29 cellular contexts compared by ENCODE assay signal in genomic region chr5:85453026-85453349, GRCh38.
DNase-seq lines count a peak whose midpoint lies in the region; ATAC-seq, FAIRE-seq and TF ChIP-seq lines count a peak whose summit lies in the region.
"Had no signal": no experiment of that assay in that cellular context is flagged by ENCODE, and none has a peak within 500 bp of the region (broad histone marks: within the 10 kb centered on the region; RNA-seq: fewer than 3 reads in every experiment).

No MANE protein-coding gene starts in this region.

- peak; percentile 37 for DNase-seq in DMS53 (lab: John Stamatoyannopoulos, UW)
- no peak for DNase-seq in DMS53 treated with DMSO at 0.1 percent for 48 hours (lab: John Stamatoyannopoulos, UW; ENCODE audit: unreplicated experiment)
- DNase-seq in M059J (ENCODE audit: low read depth) = peak; percentile 52
- DNase-seq in GM12878 (ENCODE audit: low read depth, low spot score) = no peak
- no peak for DNase-seq in sciatic nerve (ENCODE audit: low spot score)
- no peak for DNase-seq in upper lobe of left lung
- no peak for DNase-seq in activated naive CD4-positive, alpha-beta T cell treated with anti-CD3 and anti-CD28 coated beads, Interleukin-2, amount 10 ng/mL, durations not matched to agents 7 days and 5 days
- DNase-seq: activated CD4-positive, alpha-beta T cell treated with anti-CD3 and anti-CD28 coated beads, Interleukin-2, amount 10 ng/mL, durations not matched to agents 24 days and 14 days; activated naive CD4-positive, alpha-beta T cell treated with anti-CD3 and anti-CD28 coated beads for 36 hours; CD8-positive, alpha-beta memory T cell; colonic mucosa; esophagus squamous epithelium; gastrocnemius medialis; GDM1; HCEC 1CT; hypothalamus; NCI-H187; NCI-H2171 treated with DMSO at 0.1 percent for 48 hours; NCI-H526; pancreas; SK-N-SH; stomach had no signal

- no peak overlapping the region for H3K4me3 ChIP-seq in GM12878
- no peak overlapping the region for H3K4me3 ChIP-seq in upper lobe of left lung
- H3K4me3 ChIP-seq: colonic mucosa, esophagus squamous epithelium, gastrocnemius medialis, pancreas, stomach, tibial nerve had no signal

- H3K79me2 ChIP-seq in GM12878 (ENCODE audit: control insufficient read depth, insufficient read depth, low read length) = no peaks in the 10 kb centered on the region

- TF ChIP-seq POLR2A in GM12878 (IDR thresholded peaks at IDR 0.05; ENCODE audit: low read depth, low read length) (no peak), upper lobe of left lung (IDR thresholded peaks at IDR 0.05) (no peak)

- no peak for FAIRE-seq in GM12878 (lab: Jason Lieb, UNC)
- FAIRE-seq: GM18507, pancreas had no signal

- H3K4me3 Mint-ChIP-seq in activated naive CD4-positive, alpha-beta T cell treated with anti-CD3 and anti-CD28 coated beads, Interleukin-2, amount 10 ng/mL, durations not matched to agents 7 days and 5 days = no peak overlapping the region
- H3K4me3 Mint-ChIP-seq: activated CD4-positive, alpha-beta T cell treated with anti-CD3 and anti-CD28 coated beads, Interleukin-2, amount 10 ng/mL, durations not matched to agents 24 days and 14 days; activated naive CD4-positive, alpha-beta T cell treated with anti-CD3 and anti-CD28 coated beads for 36 hours; CD8-positive, alpha-beta memory T cell; natural killer cell treated with Interleukin-12 subunit alpha and Interleukin-12 subunit beta and Interleukin-15 and Interleukin-18, amount 100 ng/mL, for 72 hours had no signal

- SMC1A ChIA-PET in GM12878 (lab: Charles Lee; ENCODE audit: uncharacterized antibody, unreplicated experiment) = interaction anchor here (0.8 to 1.3 kb wide), 2 partner anchors 96 to 717 kb away, joined by 3 read pairs; no protein-coding TSS in a partner anchor

- CTCF ChIA-PET in GM12878 (lab: Yijun Ruan, JAX) = interaction anchor here (0.5 to 0.8 kb wide), 2 partner anchors 86 to 265 kb away, joined by 3 read pairs; no protein-coding TSS in a partner anchor
- CTCF ChIA-PET in activated naive CD4-positive, alpha-beta T cell treated with anti-CD3 and anti-CD28 coated beads, Interleukin-2, amount 10 ng/mL, durations not matched to agents 7 days and 5 days (lab: Charles Lee) = interaction anchor here (0.9 kb wide), 1 partner anchor 394 kb away, joined by 3 read pairs; no protein-coding TSS in a partner anchor

- no TSS peak for BruUV-seq in GM12878 (replicated peaks; lab: Mats Ljungman, UMichigan)

- in situ Hi-C loops in GM12878 (cut with MboI) = no loop called here

- RAD21 ChIA-PET in GM12878 (lab: Charles Lee; ENCODE audit: unreplicated experiment) = no interaction called here

- TF ChIP-seq CTCF in GM12878 (IDR thresholded peaks at IDR 0.05 in 2 of 3, conservative IDR thresholded peaks at IDR 0.05 in 1 of 3; ENCODE audit: control insufficient read depth in 2 of 3, extremely low read depth in 1 of 3, insufficient read depth in 1 of 3, low read depth in 3 of 3, low read length in 3 of 3) (no peak), upper lobe of left lung (IDR thresholded peaks at IDR 0.05) (no peak)

- TF ChIP-seq RAD21 in GM12878 (IDR thresholded peaks at IDR 0.05; ENCODE audit: insufficient read depth, low read depth, low read length) = no peak

- H3K4me1 ChIP-seq in GM12878 (ENCODE audit: control insufficient read depth, insufficient read depth, low read length) = no peaks in the 10 kb centered on the region
- H3K4me1 ChIP-seq in upper lobe of left lung = no peaks in the 10 kb centered on the region
- H3K4me1 ChIP-seq: colonic mucosa, esophagus squamous epithelium, gastrocnemius medialis, pancreas, stomach, tibial nerve had no signal

- H3K9me3 ChIP-seq in GM12878 (replicated peaks; ENCODE audit: control insufficient read depth, insufficient read depth, low read length) (no peaks in the 10 kb centered on the region), upper lobe of left lung (no peaks in the 10 kb centered on the region)
- H3K9me3 ChIP-seq: colonic mucosa, esophagus squamous epithelium, gastrocnemius medialis, pancreas, SK-N-SH, stomach, tibial nerve had no signal

- H3K36me3 ChIP-seq in GM12878 (ENCODE audit: control insufficient read depth in 2 of 2, insufficient read depth in 2 of 2, low read length in 1 of 2) = no peaks in the 10 kb centered on the region
- H3K36me3 ChIP-seq in upper lobe of left lung = no peaks in the 10 kb centered on the region
- H3K36me3 ChIP-seq: colonic mucosa, esophagus squamous epithelium, gastrocnemius medialis, pancreas, stomach, tibial nerve had no signal

- H3K36me3 Mint-ChIP-seq in activated naive CD4-positive, alpha-beta T cell treated with anti-CD3 and anti-CD28 coated beads, Interleukin-2, amount 10 ng/mL, durations not matched to agents 7 days and 5 days = no peaks in the 10 kb centered on the region
- H3K36me3 Mint-ChIP-seq: CD8-positive, alpha-beta memory T cell had no signal

- no peaks in the 10 kb centered on the region for H3K4me1 Mint-ChIP-seq in activated naive CD4-positive, alpha-beta T cell treated with anti-CD3 and anti-CD28 coated beads, Interleukin-2, amount 10 ng/mL, durations not matched to agents 7 days and 5 days
- H3K4me1 Mint-ChIP-seq: activated CD4-positive, alpha-beta T cell treated with anti-CD3 and anti-CD28 coated beads, Interleukin-2, amount 10 ng/mL, durations not matched to agents 24 days and 14 days; CD8-positive, alpha-beta memory T cell had no signal

- H3K27me3 ChIP-seq in GM12878 (replicated peaks in 1 of 2; ENCODE audit: control insufficient read depth in 2 of 2, insufficient read depth in 2 of 2, low read length in 1 of 2) (no peaks in the 10 kb centered on the region), upper lobe of left lung (no peaks in the 10 kb centered on the region)
- H3K27me3 ChIP-seq: colonic mucosa, esophagus squamous epithelium, gastrocnemius medialis, pancreas, stomach, tibial nerve had no signal

- H2AFZ ChIP-seq in GM12878 (ENCODE audit: control insufficient read depth, low read depth, low read length) = no peak overlapping the region

- H3K27ac Mint-ChIP-seq in activated naive CD4-positive, alpha-beta T cell treated with anti-CD3 and anti-CD28 coated beads, Interleukin-2, amount 10 ng/mL, durations not matched to agents 7 days and 5 days = no peak overlapping the region
- H3K27ac Mint-ChIP-seq: activated CD4-positive, alpha-beta T cell treated with anti-CD3 and anti-CD28 coated beads, Interleukin-2, amount 10 ng/mL, durations not matched to agents 24 days and 14 days; activated naive CD4-positive, alpha-beta T cell treated with anti-CD3 and anti-CD28 coated beads for 36 hours; natural killer cell treated with Interleukin-12 subunit alpha and Interleukin-12 subunit beta and Interleukin-15 and Interleukin-18, amount 100 ng/mL, for 72 hours had no signal

- intact Hi-C loops in GM12878 (cut with micrococcal nuclease; ENCODE audit: unreplicated experiment) = no loop called here
- intact Hi-C loops in sciatic nerve (cut with DNase I) = no loop called here

- POLR2A ChIA-PET in GM12878 (lab: Charles Lee) = no interaction called here

- H3K27me3 Mint-ChIP-seq in activated naive CD4-positive, alpha-beta T cell treated with anti-CD3 and anti-CD28 coated beads, Interleukin-2, amount 10 ng/mL, durations not matched to agents 7 days and 5 days = no peaks in the 10 kb centered on the region
- H3K27me3 Mint-ChIP-seq: activated CD4-positive, alpha-beta T cell treated with anti-CD3 and anti-CD28 coated beads, Interleukin-2, amount 10 ng/mL, durations not matched to agents 24 days and 14 days; CD8-positive, alpha-beta memory T cell; natural killer cell treated with Interleukin-12 subunit alpha and Interleukin-12 subunit beta and Interleukin-15 and Interleukin-18, amount 100 ng/mL, for 72 hours had no signal

- no peak overlapping the region for H3K4me2 ChIP-seq in GM12878 (ENCODE audit: control insufficient read depth, insufficient read depth)
- H3K4me2 ChIP-seq: SK-N-SH had no signal

- H4K20me1 ChIP-seq in GM12878 (ENCODE audit: control insufficient read depth, insufficient read depth) = no peaks in the 10 kb centered on the region

- TF ChIP-seq EP300 in GM12878 (IDR thresholded peaks at IDR 0.05; ENCODE audit: borderline replicate concordance in 1 of 2, control insufficient read depth in 1 of 2, low read depth in 2 of 2, low read length in 2 of 2) (no peak), upper lobe of left lung (IDR thresholded peaks at IDR 0.05) (no peak)

- H3K9ac ChIP-seq in GM12878 (ENCODE audit: control insufficient read depth, insufficient read depth, low read length) = no peak overlapping the region
- H3K9ac ChIP-seq: SK-N-SH had no signal

- H3K9me3 Mint-ChIP-seq in activated naive CD4-positive, alpha-beta T cell treated with anti-CD3 and anti-CD28 coated beads, Interleukin-2, amount 10 ng/mL, durations not matched to agents 7 days and 5 days = no peaks in the 10 kb centered on the region
- H3K9me3 Mint-ChIP-seq: activated CD4-positive, alpha-beta T cell treated with anti-CD3 and anti-CD28 coated beads, Interleukin-2, amount 10 ng/mL, durations not matched to agents 24 days and 14 days had no signal

- ATAC-seq in GM12878 = peak; percentile 70
- peak; percentile 26 for ATAC-seq in sciatic nerve
- no peak for ATAC-seq in upper lobe of left lung (ENCODE audit: low FRiP score in 2 of 2)
- ATAC-seq in HG02588 (IDR thresholded peaks at IDR 0.05; ENCODE audit: unreplicated experiment) = no peak
- ATAC-seq: gastrocnemius medialis; left lobe of liver; natural killer cell treated with Interleukin-12 subunit alpha and Interleukin-12 subunit beta and Interleukin-15 and Interleukin-18, amount 100 ng/mL, for 72 hours; pancreas had no signal

- no peak overlapping the region for H3K27ac ChIP-seq in GM12878 (ENCODE audit: control insufficient read depth, insufficient read depth)
- H3K27ac ChIP-seq in upper lobe of left lung = no peak overlapping the region
- H3K27ac ChIP-seq: 22Rv1, colonic mucosa, esophagus squamous epithelium, gastrocnemius medialis, pancreas, RWPE1, stomach, tibial nerve had no signal

TF ChIP-seq in GM12878, 131 proteins besides CTCF, POLR2A, EP300 and RAD21 (continues in another document):
- TF ChIP-seq NKRF (conservative IDR thresholded peaks at IDR 0.05) (no peak), KLF5 (IDR thresholded peaks at IDR 0.05; ENCODE audit: partially characterized antibody) (no peak)

Comparison
In these comparisons a context has a peak if more than half of its experiments do, and no peak if none do; other contexts are left out.
1. DNase-seq: peak in DMS53 (single experiment) and M059J (single experiment); none in DMS53 treated with DMSO at 0.1 percent for 48 hours (single experiment), GM12878 (single experiment), sciatic nerve (single experiment), upper lobe of left lung (0 of 2) and activated naive CD4-positive, alpha-beta T cell treated with anti-CD3 and anti-CD28 coated beads, Interleukin-2, amount 10 ng/mL, durations not matched to agents 7 days and 5 days (single experiment).
2. ATAC-seq: peak in GM12878 (single experiment) and sciatic nerve (single experiment); none in upper lobe of left lung (0 of 2) and HG02588 (single experiment).